In the genomic region with DNA sequence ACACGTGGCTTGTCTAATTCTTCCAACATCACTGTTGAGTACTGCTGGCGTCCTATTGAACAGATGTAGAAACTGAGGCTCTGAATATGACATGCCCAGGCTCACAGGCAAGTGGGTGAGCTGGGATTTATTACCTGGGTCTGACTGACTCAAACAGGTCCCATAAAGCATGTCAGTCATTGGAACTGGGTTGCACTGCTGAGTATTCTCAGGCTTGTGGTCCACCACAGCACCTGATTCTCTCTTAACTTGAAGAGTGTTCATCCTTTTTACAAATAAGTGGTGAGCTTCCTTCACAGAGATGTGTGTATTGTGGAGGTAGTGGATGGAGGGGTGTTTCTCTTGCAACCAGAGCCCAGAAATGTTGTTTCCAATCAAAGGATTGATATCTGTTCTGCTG, we compare ENCODE assay signal across 14 cellular contexts. TPM values are rescaled to one million over a fixed set of nuclear protein-coding genes. Genes with fewer than 3 reads are reported as not detected.
DNase-seq lines count a peak whose midpoint lies in the region; ATAC-seq and TF ChIP-seq lines count a peak whose summit lies in the region.
"Had no signal": no experiment of that assay in that cellular context is flagged by ENCODE, and none has a peak within 500 bp of the region (broad histone marks: within the 10 kb centered on the region; RNA-seq: fewer than 3 reads in every experiment).

No MANE protein-coding gene starts in this region.

- H3K4me3 ChIP-seq in brain microvascular endothelial cell (ENCODE audit: low read depth, low read length) (no peak overlapping the region), aorta (ENCODE audit: low read length in 2 of 2) (no peak overlapping the region)
- H3K4me3 ChIP-seq: vagina had no signal

- peaks cover 4% of the 10 kb centered on the region for H3K27me3 Mint-ChIP-seq in activated naive CD8-positive, alpha-beta T cell treated with anti-CD3 and anti-CD28 coated beads, Interleukin-2, amount 10 ng/mL, durations not matched to agents 7 days and 5 days
- no peaks in the 10 kb centered on the region for H3K27me3 Mint-ChIP-seq in activated naive CD8-positive, alpha-beta T cell treated with anti-CD3 and anti-CD28 coated beads for 36 hours
- H3K27me3 Mint-ChIP-seq in stimulated activated naive CD8-positive, alpha-beta T cell treated with anti-CD3 and anti-CD28 coated beads, Interleukin-15, amount 100 ng/mL, for 72 hours = no peaks in the 10 kb centered on the region

- no peak for TF ChIP-seq CTCF in brain microvascular endothelial cell (IDR thresholded peaks at IDR 0.05; ENCODE audit: low read depth, low read length, missing control alignments)

- peak; percentile 86 for ATAC-seq in activated naive CD8-positive, alpha-beta T cell treated with anti-CD3 and anti-CD28 coated beads, Interleukin-2, amount 10 ng/mL, durations not matched to agents 7 days and 5 days (ENCODE audit: low read depth)
- ATAC-seq in HG02610 (IDR thresholded peaks at IDR 0.05; ENCODE audit: unreplicated experiment) (peak; percentile 52), HG03460 (IDR thresholded peaks at IDR 0.05; ENCODE audit: unreplicated experiment) (peak; percentile 45), aorta (ENCODE audit: low FRiP score) (no peak)
- peak; percentile 88 for ATAC-seq in stimulated activated naive CD8-positive, alpha-beta T cell treated with anti-CD3 and anti-CD28 coated beads, Interleukin-15, amount 100 ng/mL, for 72 hours
- ATAC-seq: naive thymus-derived CD4-positive, alpha-beta T cell had no signal

- no peak overlapping the region for H3K27ac ChIP-seq in brain microvascular endothelial cell
- no peak overlapping the region for H3K27ac ChIP-seq in aorta (ENCODE audit: low read depth in 1 of 2, low read length in 2 of 2)
- H3K27ac ChIP-seq: vagina had no signal

- intact Hi-C loops in aorta (cut with DNase I) = no loop called here

- H3K27me3 ChIP-seq in brain microvascular endothelial cell (replicated peaks) (peaks cover 2% of the 10 kb centered on the region), aorta (ENCODE audit: control insufficient read depth in 1 of 2, insufficient read depth in 2 of 2, low read length in 1 of 2) (no peaks in the 10 kb centered on the region)
- H3K27me3 ChIP-seq: vagina had no signal

- H3K4me3 Mint-ChIP-seq in activated naive CD8-positive, alpha-beta T cell treated with anti-CD3 and anti-CD28 coated beads, Interleukin-2, amount 10 ng/mL, durations not matched to agents 7 days and 5 days = no peak overlapping the region
- no peak overlapping the region for H3K4me3 Mint-ChIP-seq in activated naive CD8-positive, alpha-beta T cell treated with anti-CD3 and anti-CD28 coated beads for 36 hours
- no peak overlapping the region for H3K4me3 Mint-ChIP-seq in stimulated activated naive CD8-positive, alpha-beta T cell treated with anti-CD3 and anti-CD28 coated beads, Interleukin-15, amount 100 ng/mL, for 72 hours

- H3K4me1 Mint-ChIP-seq in activated naive CD8-positive, alpha-beta T cell treated with anti-CD3 and anti-CD28 coated beads, Interleukin-2, amount 10 ng/mL, durations not matched to agents 7 days and 5 days = peaks cover 30% of the 10 kb centered on the region
- H3K4me1 Mint-ChIP-seq in activated naive CD8-positive, alpha-beta T cell treated with anti-CD3 and anti-CD28 coated beads for 36 hours = peaks cover 32% of the 10 kb centered on the region
- peaks cover 45% of the 10 kb centered on the region for H3K4me1 Mint-ChIP-seq in stimulated activated naive CD8-positive, alpha-beta T cell treated with anti-CD3 and anti-CD28 coated beads, Interleukin-15, amount 100 ng/mL, for 72 hours

- H3K36me3 ChIP-seq in brain microvascular endothelial cell (replicated peaks) (no peaks in the 10 kb centered on the region), aorta (ENCODE audit: control insufficient read depth in 1 of 2, insufficient read depth in 2 of 2, low read length in 1 of 2) (no peaks in the 10 kb centered on the region)
- H3K36me3 ChIP-seq: vagina had no signal

- H3K36me3 Mint-ChIP-seq in activated naive CD8-positive, alpha-beta T cell treated with anti-CD3 and anti-CD28 coated beads, Interleukin-2, amount 10 ng/mL, durations not matched to agents 7 days and 5 days = peaks cover 2% of the 10 kb centered on the region
- no peaks in the 10 kb centered on the region for H3K36me3 Mint-ChIP-seq in activated naive CD8-positive, alpha-beta T cell treated with anti-CD3 and anti-CD28 coated beads for 36 hours

- 91 to 93% methylated on average over 2 of the region's 2 CpGs for WGBS in aorta, 2 donors

- no peaks in the 10 kb centered on the region for H3K9me3 ChIP-seq in aorta (ENCODE audit: control insufficient read depth, low read length)
- H3K9me3 ChIP-seq: vagina had no signal

- DNase-seq in activated naive CD8-positive, alpha-beta T cell treated with anti-CD3 and anti-CD28 coated beads, Interleukin-2, amount 10 ng/mL, durations not matched to agents 7 days and 5 days = no peak
- no peak for DNase-seq in activated naive CD8-positive, alpha-beta T cell treated with anti-CD3 and anti-CD28 coated beads for 36 hours
- DNase-seq in stimulated activated naive CD8-positive, alpha-beta T cell treated with anti-CD3 and anti-CD28 coated beads, Interleukin-15, amount 100 ng/mL, for 72 hours = peak in 1 of 2 donors; percentile 41
- DNase-seq in NCI-H69 (lab: John Stamatoyannopoulos, UW) = no peak
- no peak for DNase-seq in brain microvascular endothelial cell
- DNase-seq in aorta = no peak
- DNase-seq: DMS53; naive thymus-derived CD4-positive, alpha-beta T cell; NCI-H2029; NCI-H526 treated with DMSO at 0.1 percent for 48 hours; stimulated activated CD4-positive, alpha-beta T cell treated with anti-CD3 and anti-CD28 coated beads, Interleukin-2, amount 100 ng/mL, for 24 hours had no signal

- H3K9me3 Mint-ChIP-seq in activated naive CD8-positive, alpha-beta T cell treated with anti-CD3 and anti-CD28 coated beads, Interleukin-2, amount 10 ng/mL, durations not matched to agents 7 days and 5 days = no peaks in the 10 kb centered on the region
- H3K9me3 Mint-ChIP-seq in activated naive CD8-positive, alpha-beta T cell treated with anti-CD3 and anti-CD28 coated beads for 36 hours = no peaks in the 10 kb centered on the region
- H3K9me3 Mint-ChIP-seq in stimulated activated naive CD8-positive, alpha-beta T cell treated with anti-CD3 and anti-CD28 coated beads, Interleukin-15, amount 100 ng/mL, for 72 hours = no peaks in the 10 kb centered on the region
- H3K9me3 Mint-ChIP-seq: naive thymus-derived CD4-positive, alpha-beta T cell had no signal

- POLR2A ChIA-PET in activated naive CD8-positive, alpha-beta T cell treated with anti-CD3 and anti-CD28 coated beads, Interleukin-2, amount 10 ng/mL, durations not matched to agents 7 days and 5 days (lab: Charles Lee) = interaction anchor here (0.7 to 1.6 kb wide), 5 partner anchors 9 to 114 kb away, joined by 3 to 5 read pairs (median 3); no protein-coding TSS in a partner anchor

- H3K4me1 ChIP-seq in aorta (ENCODE audit: control insufficient read depth in 1 of 2, insufficient read depth in 2 of 2, low read length in 2 of 2) = no peaks in the 10 kb centered on the region
- H3K4me1 ChIP-seq: vagina had no signal

- in situ Hi-C loops in brain microvascular endothelial cell (cut with HindIII; ENCODE audit: low pct_ligation_motif_present, low sequenced_read_pairs) = no loop called here

- H3K27ac Mint-ChIP-seq in activated naive CD8-positive, alpha-beta T cell treated with anti-CD3 and anti-CD28 coated beads, Interleukin-2, amount 10 ng/mL, durations not matched to agents 7 days and 5 days = no peak overlapping the region
- H3K27ac Mint-ChIP-seq in activated naive CD8-positive, alpha-beta T cell treated with anti-CD3 and anti-CD28 coated beads for 36 hours = no peak overlapping the region
- no peak overlapping the region for H3K27ac Mint-ChIP-seq in stimulated activated naive CD8-positive, alpha-beta T cell treated with anti-CD3 and anti-CD28 coated beads, Interleukin-15, amount 100 ng/mL, for 72 hours

RNA-seq across cellular contexts. Expression of a gene that starts 44.5 kb away (rescaled TPM):
- total RNA-seq in activated naive CD8-positive, alpha-beta T cell treated with anti-CD3 and anti-CD28 coated beads, Interleukin-2, amount 10 ng/mL, durations not matched to agents 7 days and 5 days = 10 to 100 TPM; 24.8 to 25.5 TPM
- total RNA-seq in activated naive CD8-positive, alpha-beta T cell treated with anti-CD3 and anti-CD28 coated beads for 36 hours = 10 to 100 TPM; 22.6 to 25.0 TPM
- total RNA-seq in aorta = 10 to 100 TPM; 24.4 to 27.3 TPM
- 10 to 100 TPM; 11.2 to 20.0 TPM for polyA plus RNA-seq in aorta
